ENCODE assay signal across 18 cellular contexts in genomic region chr2:219445220-219445631, GRCh38. TPM values are rescaled to one million over a fixed set of nuclear protein-coding genes. Genes with fewer than 3 reads are reported as not detected.
A peak's percentile ranks its signal among the peaks of the same experiment; 100 is the strongest.
DNase-seq lines count a peak whose midpoint lies in the region; ATAC-seq and TF ChIP-seq lines count a peak whose summit lies in the region.
"Had no signal": no experiment of that assay in that cellular context is flagged by ENCODE, and none has a peak within 500 bp of the region (broad histone marks: within the 10 kb centered on the region; RNA-seq: fewer than 3 reads in every experiment).

No MANE protein-coding gene starts in this region.

- H3K4me3 ChIP-seq in BLaER1 (no peak overlapping the region), esophagus muscularis mucosa (peak overlapping the region; percentile 35 to 85 (median 72)), ovary (peak overlapping the region; percentile 16)

- DNase-seq in NCI-H446 treated with DMSO at 0.1 percent for 48 hours (lab: John Stamatoyannopoulos, UW) (peak; percentile 10), esophagus muscularis mucosa (ENCODE audit: extremely low spot score) (no peak), ovary (no peak), left lobe of liver (ENCODE audit: low spot score) (no peak), kidney tubule cell (ENCODE audit: low spot score) (no peak)
- DNase-seq in activated CD4-positive, alpha-beta memory T cell treated with anti-CD3 and anti-CD28 coated beads for 36 hours = no peak
- no peak for DNase-seq in activated CD8-positive, alpha-beta T cell treated with anti-CD3 and anti-CD28 coated beads for 36 hours
- DNase-seq: activated CD4-positive, CD25-positive, alpha-beta regulatory T cell; activated naive CD4-positive, alpha-beta T cell treated with Interleukin-2 at 50 U/mL for 16 hours; brain microvascular endothelial cell; islet precursor cell; NCI-H2081; NCI-H774; stimulated activated CD8-positive, alpha-beta memory T cell treated with anti-CD3 and anti-CD28 coated beads, Interleukin-4, amount 100 ng/mL, for 48 hours; T-helper 17 cell had no signal

- TF ChIP-seq CTCF in esophagus muscularis mucosa (IDR thresholded peaks at IDR 0.05) (no peak), ovary (IDR thresholded peaks at IDR 0.05) (no peak)
- TF ChIP-seq CTCF in activated CD8-positive, alpha-beta T cell treated with anti-CD3 and anti-CD28 coated beads for 36 hours (IDR thresholded peaks at IDR 0.05) = no peak

- H3K4me3 Mint-ChIP-seq in activated CD4-positive, alpha-beta memory T cell treated with anti-CD3 and anti-CD28 coated beads for 36 hours = no peak overlapping the region
- no peak overlapping the region for H3K4me3 Mint-ChIP-seq in activated CD8-positive, alpha-beta T cell treated with anti-CD3 and anti-CD28 coated beads for 36 hours
- H3K4me3 Mint-ChIP-seq: T-helper 17 cell had no signal

- no peak for TF ChIP-seq EP300 in esophagus muscularis mucosa (IDR thresholded peaks at IDR 0.05)
- TF ChIP-seq EP300 in ovary (IDR thresholded peaks at IDR 0.05) = no peak

- H3K9ac ChIP-seq in BLaER1 = no peak overlapping the region

- H3K36me3 ChIP-seq in BLaER1 (peaks cover 11% of the 10 kb centered on the region; the same call in 1 of the 2 replicates), esophagus muscularis mucosa (peaks cover 0 to 8% (median 7%) of the 10 kb centered on the region in 4 donors), ovary (no peaks in the 10 kb centered on the region)
- H3K36me3 ChIP-seq: brain microvascular endothelial cell, tibial nerve had no signal

- CTCF ChIA-PET in activated CD4-positive, alpha-beta memory T cell treated with anti-CD3 and anti-CD28 coated beads for 36 hours (lab: Charles Lee) = interaction anchor here (0.6 to 1.0 kb wide), 2 partner anchors 13 to 115 kb away, joined by 3 read pairs; no protein-coding TSS in a partner anchor
- CTCF ChIA-PET in activated CD8-positive, alpha-beta T cell treated with anti-CD3 and anti-CD28 coated beads for 36 hours (lab: Charles Lee) = interaction anchor here (0.6 to 2.9 kb wide), 4 partner anchors 31 to 718 kb away, joined by 3 to 13 read pairs (median 4); no protein-coding TSS in a partner anchor

- peak overlapping the region; percentile 74 for H3K4me2 ChIP-seq in BLaER1

- POLR2A ChIA-PET in activated CD4-positive, alpha-beta memory T cell treated with anti-CD3 and anti-CD28 coated beads for 36 hours (lab: Charles Lee) = no interaction called here
- POLR2A ChIA-PET in activated CD8-positive, alpha-beta T cell treated with anti-CD3 and anti-CD28 coated beads for 36 hours (lab: Charles Lee) = interaction anchor here (0.8 kb wide), 1 partner anchor 13 kb away, joined by 3 read pairs; no protein-coding TSS in a partner anchor

- TF ChIP-seq POLR2A in esophagus muscularis mucosa (IDR thresholded peaks at IDR 0.05; ENCODE audit: low read depth) (no peak), ovary (IDR thresholded peaks at IDR 0.05) (no peak)

- H3K27me3 Mint-ChIP-seq in activated CD4-positive, alpha-beta memory T cell treated with anti-CD3 and anti-CD28 coated beads for 36 hours = peaks cover 25% of the 10 kb centered on the region
- peaks cover 21% of the 10 kb centered on the region for H3K27me3 Mint-ChIP-seq in activated CD8-positive, alpha-beta T cell treated with anti-CD3 and anti-CD28 coated beads for 36 hours

- H3K9me3 Mint-ChIP-seq in activated CD4-positive, alpha-beta memory T cell treated with anti-CD3 and anti-CD28 coated beads for 36 hours = no peaks in the 10 kb centered on the region
- no peaks in the 10 kb centered on the region for H3K9me3 Mint-ChIP-seq in activated CD8-positive, alpha-beta T cell treated with anti-CD3 and anti-CD28 coated beads for 36 hours

- no peak for ATAC-seq in left lobe of liver
- ATAC-seq in activated CD8-positive, alpha-beta T cell treated with anti-CD3 and anti-CD28 coated beads for 36 hours = no peak
- ATAC-seq: T-helper 17 cell had no signal

- H3K4me1 ChIP-seq in BLaER1 = peaks cover 55% of the 10 kb centered on the region
- H3K4me1 ChIP-seq in esophagus muscularis mucosa = peaks cover 38 to 100% (median 99%) of the 10 kb centered on the region in 4 donors
- peaks cover 4% of the 10 kb centered on the region for H3K4me1 ChIP-seq in ovary (ENCODE audit: insufficient read depth)

- H3K4me1 Mint-ChIP-seq in activated CD4-positive, alpha-beta memory T cell treated with anti-CD3 and anti-CD28 coated beads for 36 hours (ENCODE audit: low read depth) = peaks cover 11% of the 10 kb centered on the region
- H3K4me1 Mint-ChIP-seq in activated CD8-positive, alpha-beta T cell treated with anti-CD3 and anti-CD28 coated beads for 36 hours (ENCODE audit: low read depth) = peaks cover 21% of the 10 kb centered on the region

- no peaks in the 10 kb centered on the region for H3K36me3 Mint-ChIP-seq in activated CD4-positive, alpha-beta memory T cell treated with anti-CD3 and anti-CD28 coated beads for 36 hours
- no peaks in the 10 kb centered on the region for H3K36me3 Mint-ChIP-seq in activated CD8-positive, alpha-beta T cell treated with anti-CD3 and anti-CD28 coated beads for 36 hours (ENCODE audit: low read depth)

- H4K20me1 ChIP-seq in BLaER1 = peaks cover 33% of the 10 kb centered on the region

- intact Hi-C loops in esophagus muscularis mucosa (cut with DNase I) = loop anchor here (5.0 kb wide), 1 partner anchor 38 kb away; no protein-coding TSS in a partner anchor
- intact Hi-C loops in ovary (cut with DNase I) = no loop called here
- intact Hi-C loops in activated CD4-positive, alpha-beta memory T cell treated with anti-CD3 and anti-CD28 coated beads for 36 hours (cut with micrococcal nuclease) = no loop called here
- intact Hi-C loops in activated CD8-positive, alpha-beta T cell treated with anti-CD3 and anti-CD28 coated beads for 36 hours (cut with micrococcal nuclease) = no loop called here

- H3K27ac ChIP-seq in BLaER1 (no peak overlapping the region), esophagus muscularis mucosa (replicated peaks in 1 of 4) (peak overlapping the region; percentile 94 to 99 (median 96)), ovary (no peak overlapping the region)
- H3K27ac ChIP-seq: brain microvascular endothelial cell had no signal

- H3K27me3 ChIP-seq in BLaER1 (peaks cover 37% of the 10 kb centered on the region), esophagus muscularis mucosa (peaks cover 0 to 63% (median 0%) of the 10 kb centered on the region in 4 donors), ovary (no peaks in the 10 kb centered on the region)

- no peak overlapping the region for H3K27ac Mint-ChIP-seq in activated CD4-positive, alpha-beta memory T cell treated with anti-CD3 and anti-CD28 coated beads for 36 hours
- H3K27ac Mint-ChIP-seq in activated CD8-positive, alpha-beta T cell treated with anti-CD3 and anti-CD28 coated beads for 36 hours = no peak overlapping the region
- H3K27ac Mint-ChIP-seq: T-helper 17 cell had no signal

- 40% methylated on average over 5 of the region's 5 CpGs for WGBS in esophagus muscularis mucosa
- WGBS in ovary, 3 donors = 52 to 59% (median 55%) methylated on average over 5 of the region's 5 CpGs

- H3K9me3 ChIP-seq in BLaER1 (no peaks in the 10 kb centered on the region), esophagus muscularis mucosa (no peaks in the 10 kb centered on the region), ovary (no peaks in the 10 kb centered on the region)
- H3K9me3 ChIP-seq: tibial nerve had no signal

RNA-seq across cellular contexts. Expression of gene SPEG, which starts 10.6 kb away (rescaled TPM):
- total RNA-seq in esophagus muscularis mucosa = 100 to 1,000 TPM; 115 to 251 (median 180) TPM
- 10 to 100 TPM; 13.9 to 79.7 (median 29.6) TPM for total RNA-seq in ovary
- polyA plus RNA-seq in ovary = 10 to 100 TPM in 1 of 2 donors, 1 to 10 TPM in 1; 9.9 to 31.4 TPM
- 1.5 TPM for total RNA-seq in left lobe of liver
- total RNA-seq in activated CD4-positive, alpha-beta memory T cell treated with anti-CD3 and anti-CD28 coated beads for 36 hours = 1 to 10 TPM; 1.1 to 1.7 TPM
- 1 to 10 TPM; 2.1 to 2.3 TPM for total RNA-seq in activated CD8-positive, alpha-beta T cell treated with anti-CD3 and anti-CD28 coated beads for 36 hours

RNA-seq across cellular contexts. Expression of gene DES, which starts 27.0 kb away (rescaled TPM):
- over 10,000 TPM; 19,781 to 23,770 (median 22,752) TPM for total RNA-seq in esophagus muscularis mucosa
- total RNA-seq in ovary = 1,000 to 10,000 TPM in 1 of 7 donors, 100 to 1,000 TPM in 4, 10 to 100 TPM in 2; 86.5 to 1,061 (median 184) TPM
- polyA plus RNA-seq in ovary = 100 to 1,000 TPM; 149 to 642 TPM
- 1.8 TPM for total RNA-seq in left lobe of liver
- not detected for total RNA-seq in activated CD4-positive, alpha-beta memory T cell treated with anti-CD3 and anti-CD28 coated beads for 36 hours
- not detected for total RNA-seq in activated CD8-positive, alpha-beta T cell treated with anti-CD3 and anti-CD28 coated beads for 36 hours
- total RNA-seq: glomerular endothelial cell, T-helper 17 cell had no signal

RNA-seq across cellular contexts. Expression of gene GMPPA, which starts 53.5 kb away (rescaled TPM):
- total RNA-seq in esophagus muscularis mucosa (10 to 100 TPM; 16.2 to 32.6 (median 19.9) TPM), ovary (10 to 100 TPM; 14.2 to 35.7 (median 23.7) TPM), left lobe of liver (43.4 TPM)
- 10 to 100 TPM; 20.0 to 33.7 TPM for polyA plus RNA-seq in ovary
- 10 to 100 TPM; 37.1 to 37.4 TPM for total RNA-seq in activated CD4-positive, alpha-beta memory T cell treated with anti-CD3 and anti-CD28 coated beads for 36 hours
- 10 to 100 TPM; 32.4 to 34.2 TPM for total RNA-seq in activated CD8-positive, alpha-beta T cell treated with anti-CD3 and anti-CD28 coated beads for 36 hours

RNA-seq across cellular contexts. Expression of gene DNPEP, which starts 57.5 kb away (rescaled TPM):
- total RNA-seq in esophagus muscularis mucosa = 100 to 1,000 TPM in 1 of 4 donors, 10 to 100 TPM in 3; 44.9 to 102 (median 61.6) TPM
- total RNA-seq in ovary = 10 to 100 TPM; 34.7 to 72.9 (median 66.4) TPM
- polyA plus RNA-seq in ovary = 10 to 100 TPM; 23.4 to 54.2 TPM
- total RNA-seq in left lobe of liver = 37.4 TPM
- total RNA-seq in activated CD4-positive, alpha-beta memory T cell treated with anti-CD3 and anti-CD28 coated beads for 36 hours = 10 to 100 TPM; 71.6 to 74.2 TPM
- total RNA-seq in activated CD8-positive, alpha-beta T cell treated with anti-CD3 and anti-CD28 coated beads for 36 hours = 100 to 1,000 TPM; 112 to 113 TPM

Comparison
In these comparisons a context has a peak if more than half of its experiments do, and no peak if none do; other contexts are left out.
1. H3K27ac ChIP-seq: peak in esophagus muscularis mucosa (4 of 4); none in BLaER1 (single experiment) and ovary (0 of 2).
2. RNA of gene DES, which starts 27.0 kb away (total RNA-seq): 19,781 to 23,770 TPM in esophagus muscularis mucosa and 86.5 to 1,061 TPM in ovary; 1.8 TPM in left lobe of liver (single experiment), not detected in activated CD4-positive, alpha-beta memory T cell treated with anti-CD3 and anti-CD28 coated beads for 36 hours and not detected in activated CD8-positive, alpha-beta T cell treated with anti-CD3 and anti-CD28 coated beads for 36 hours; every median in the first group is over 10 times any median in the second.